Comparison of ENCODE assay signal across 30 cellular contexts in the genomic region with DNA sequence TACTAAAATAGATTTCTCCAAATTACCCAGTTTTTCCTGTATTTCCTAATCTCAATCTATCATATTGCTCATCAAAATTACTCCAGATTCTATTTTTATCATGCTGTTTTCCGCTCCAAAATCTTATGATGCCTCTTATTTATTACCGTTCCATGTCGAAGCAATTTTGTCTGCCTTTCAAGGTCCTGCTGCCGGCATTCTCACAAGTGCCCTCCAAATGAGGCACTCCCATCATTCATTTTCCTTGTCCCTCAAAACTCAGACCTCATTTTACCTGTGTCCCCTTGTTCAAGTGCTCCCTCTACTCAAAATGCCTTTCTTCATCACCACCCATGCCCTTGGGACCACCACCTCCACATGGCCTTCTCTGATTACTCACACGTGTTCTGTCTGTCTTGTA.
"Had no signal": no experiment of that assay in that cellular context is flagged by ENCODE, and none has a peak within 500 bp of the region (broad histone marks: within the 10 kb centered on the region; RNA-seq: fewer than 3 reads in every experiment).

No MANE protein-coding gene starts in this region.

- H3K4me1 Mint-ChIP-seq: immature natural killer cell; nephron progenitor cell; neural progenitor cell; stimulated activated naive CD8-positive, alpha-beta T cell treated with anti-CD3 and anti-CD28 coated beads, Interleukin-15, amount 100 ng/mL, for 72 hours had no signal

- H3K4me3 Mint-ChIP-seq: immature natural killer cell; mesothelial cell of epicardium; natural killer cell; nephron progenitor cell; neural progenitor cell; stimulated activated memory B cell treated with anti-CD40 and anti-IgM and Interleukin-4, amounts not matched to agents 10 μg/mL and 1 μg/mL and 100 μg/mL, for 72 hours; stimulated activated naive CD8-positive, alpha-beta T cell treated with anti-CD3 and anti-CD28 coated beads, Interleukin-15, amount 100 ng/mL, for 72 hours; type B pancreatic cell had no signal

- H3K27me3 Mint-ChIP-seq: progenitor cell of endocrine pancreas; stimulated activated memory B cell treated with anti-CD40 and anti-IgM and Interleukin-4, amounts not matched to agents 10 μg/mL and 1 μg/mL and 100 μg/mL, for 72 hours; stimulated activated naive CD8-positive, alpha-beta T cell treated with anti-CD3 and anti-CD28 coated beads, Interleukin-15, amount 100 ng/mL, for 72 hours; type B pancreatic cell had no signal

- H3K4me1 ChIP-seq: left lung, neural progenitor cell, sigmoid colon, tibial nerve, uterus had no signal

- H3K27ac Mint-ChIP-seq: mesothelial cell of epicardium; natural killer cell; nephron progenitor cell; neural progenitor cell; progenitor cell of endocrine pancreas; stimulated activated memory B cell treated with anti-CD40 and anti-IgM and Interleukin-4, amounts not matched to agents 10 μg/mL and 1 μg/mL and 100 μg/mL, for 72 hours; type B pancreatic cell had no signal

- H3K27me3 ChIP-seq: heart right ventricle, left lung, neural progenitor cell, ovary, sigmoid colon, tibial nerve, uterus had no signal

- H3K27ac ChIP-seq: heart right ventricle, left lung, neural progenitor cell, ovary, sigmoid colon, tibial nerve, uterus had no signal

- H3K36me3 ChIP-seq: heart right ventricle, left lung, neural progenitor cell, ovary, sigmoid colon, tibial nerve, uterus had no signal

- H3K4me3 ChIP-seq: heart right ventricle, left lung, lung, neural progenitor cell, ovary, sigmoid colon, smooth muscle cell, tibial nerve, uterus had no signal

- H3K36me3 Mint-ChIP-seq: mesothelial cell of epicardium, natural killer cell, neural progenitor cell, type B pancreatic cell had no signal

- DNase-seq: heart right ventricle; hippocampal formation; immature natural killer cell; kidney; left colon; left lung; mesendoderm; naive B cell; natural killer cell; nephron progenitor cell; ovary; retina; right cardiac atrium; sigmoid colon; stimulated activated CD4-positive, alpha-beta T cell treated with anti-CD3 and anti-CD28 coated beads, Interleukin-1b, Interleukin-23, amount 100 ng/mL, for 48 hours; stimulated activated CD4-positive, alpha-beta T cell treated with anti-CD3 and anti-CD28 coated beads, Interleukin-2, amount 100 ng/mL, for 48 hours; stimulated activated CD4-positive, alpha-beta T cell treated with anti-CD3 and anti-CD28 coated beads, Interleukin-4, amount 100 ng/mL, for 4 hours; stimulated activated CD8-positive, alpha-beta memory T cell treated with anti-CD3 and anti-CD28 coated beads, Interleukin-4, amount 100 ng/mL, for 48 hours; stimulated activated naive CD4-positive, alpha-beta T cell treated with Interleukin-2 at 50 U/mL for 16 hours; stimulated activated naive CD8-positive, alpha-beta T cell treated with anti-CD3 and anti-CD28 coated beads, Interleukin-15, amount 100 ng/mL, for 72 hours; substantia nigra; uterus had no signal

- ATAC-seq: heart right ventricle; left colon; left lung; natural killer cell; right cardiac atrium; stimulated activated memory B cell treated with anti-CD40 and anti-IgM and Interleukin-4, amounts not matched to agents 10 μg/mL and 1 μg/mL and 100 μg/mL, for 72 hours; stimulated activated naive CD8-positive, alpha-beta T cell treated with anti-CD3 and anti-CD28 coated beads, Interleukin-15, amount 100 ng/mL, for 72 hours had no signal

- H3K9me3 ChIP-seq: heart right ventricle, left lung, ovary, sigmoid colon, tibial nerve, uterus had no signal

- H3K9me3 Mint-ChIP-seq: mesothelial cell of epicardium, nephron progenitor cell, neural progenitor cell, type B pancreatic cell had no signal
